8 cellular contexts compared by ENCODE assay signal in the genomic region with DNA sequence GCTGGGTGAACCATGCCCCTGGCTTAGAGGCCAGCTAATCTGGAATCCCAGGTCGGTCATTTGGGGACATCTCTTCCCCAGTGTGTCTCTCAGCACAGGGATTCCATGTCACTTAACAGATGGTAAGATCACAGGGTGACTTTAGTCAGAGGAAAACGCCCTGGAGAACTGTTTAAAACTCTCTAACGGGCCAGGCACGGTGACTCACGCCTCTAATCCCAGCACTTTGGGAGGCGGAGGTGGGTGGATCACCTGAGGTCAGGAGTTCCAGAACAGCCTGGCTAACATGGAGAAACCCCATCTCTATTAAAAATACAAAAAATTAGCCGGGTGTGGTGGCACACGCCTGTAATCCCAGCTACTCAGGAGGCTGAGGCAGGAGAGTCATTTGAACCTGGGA. TPM values are rescaled to one million over a fixed set of nuclear protein-coding genes. Genes with fewer than 3 reads are reported as not detected.
A peak's percentile ranks its signal among the peaks of the same experiment; 100 is the strongest.
DNase-seq lines count a peak whose midpoint lies in the region; ATAC-seq, FAIRE-seq and TF ChIP-seq lines count a peak whose summit lies in the region.
"Not testable (repeated sequence)": the region's sequence is repeated elsewhere in the genome, so short reads cannot be mapped to it uniquely, and the experiment has no call there.
"Had no signal": no experiment of that assay in that cellular context is flagged by ENCODE, and none has a peak within 500 bp of the region (broad histone marks: within the 10 kb centered on the region; RNA-seq: fewer than 3 reads in every experiment).

No MANE protein-coding gene starts in this region.

- H3K4me3 ChIP-seq in HEK293 (ENCODE audit: low read depth, low read length); K562; epithelial cell of esophagus (ENCODE audit: low read length); osteoblast (ENCODE audit: insufficient read depth, low read length); upper lobe of right lung: not testable (repeated sequence)
- peak overlapping the region; percentile 54 for H3K4me3 ChIP-seq in lower lobe of right lung

- POLR2A ChIA-PET in HEK293 (lab: Yijun Ruan, JAX); RWPE1 (lab: Yijun Ruan, JAX; ENCODE audit: low non-redundant PET): not testable (repeated sequence)
- POLR2A ChIA-PET in K562 (lab: Yijun Ruan, JAX), result interaction anchor here (0.6 kb wide), 1 partner anchor 244 kb away, joined by 3 read pairs; no protein-coding TSS in a partner anchor

- FAIRE-seq in K562 (lab: Jason Lieb, UNC), result not testable (repeated sequence)

- not testable (repeated sequence) for H3K79me2 ChIP-seq in K562 (ENCODE audit: control insufficient read depth, insufficient read depth, low read length); osteoblast (ENCODE audit: insufficient read depth, low read length)

- intact Hi-C loops in K562 (cut with micrococcal nuclease); lower lobe of right lung (cut with DNase I); upper lobe of right lung (cut with DNase I): not testable (repeated sequence)

- not testable (repeated sequence) for TF ChIP-seq CTCF in HEK293 (tag by site-specific recombination; IDR thresholded peaks at IDR 0.05); RWPE1 (conservative IDR thresholded peaks at IDR 0.05; ENCODE audit: low read depth); K562 (IDR thresholded peaks at IDR 0.05 in 2 of 3, conservative IDR thresholded peaks at IDR 0.05 in 1 of 3; ENCODE audit: insufficient read depth in 2 of 3, low read depth in 1 of 3, low read length in 3 of 3); epithelial cell of esophagus (IDR thresholded peaks at IDR 0.05; ENCODE audit: insufficient read depth, low read depth, low read length, missing control alignments); lower lobe of right lung (IDR thresholded peaks at IDR 0.05); osteoblast (IDR thresholded peaks at IDR 0.05; ENCODE audit: extremely low read depth, low read depth, low read length); upper lobe of right lung (IDR thresholded peaks at IDR 0.05)

- CTCF ChIA-PET in HEK293 (lab: Yijun Ruan, JAX); K562 (lab: Yijun Ruan, JAX; ENCODE audit: low intra/inter-chr PET ratio): not testable (repeated sequence)
- CTCF ChIA-PET in RWPE1 (lab: Yijun Ruan, JAX), result interaction anchor here (0.7 kb wide), 1 partner anchor 19 kb away, joined by 3 read pairs; no protein-coding TSS in a partner anchor

- not testable (repeated sequence) for TF ChIP-seq POLR2A in K562 (conservative IDR thresholded peaks at IDR 0.05)

- H2AFZ ChIP-seq in K562 (ENCODE audit: low read depth, low read length); osteoblast (ENCODE audit: low read length): not testable (repeated sequence)

- H3K36me3 ChIP-seq in HEK293 (ENCODE audit: control insufficient read depth in 2 of 2, insufficient read depth in 1 of 2, low read length in 2 of 2); K562 (ENCODE audit: control insufficient read depth, insufficient read depth, low read length); lower lobe of right lung; osteoblast (ENCODE audit: insufficient read depth, low read length); upper lobe of right lung: not testable (repeated sequence)

- H4K20me1 ChIP-seq in K562 (replicated peaks; ENCODE audit: control insufficient read depth, insufficient read depth, low read length); osteoblast (ENCODE audit: insufficient read depth, low read length): not testable (repeated sequence)

- BruUV-seq in K562 (replicated peaks; lab: Mats Ljungman, UMichigan), result not testable (repeated sequence)

- H3K27ac ChIP-seq in HEK293 (ENCODE audit: extremely low read depth, low read depth, low read length); K562 (ENCODE audit: extremely low read depth, low read depth, low read length); osteoblast (ENCODE audit: low read depth, low read length): not testable (repeated sequence)
- H3K27ac ChIP-seq in RWPE1, result peak overlapping the region; percentile 54
- peak overlapping the region; percentile 59 for H3K27ac ChIP-seq in lower lobe of right lung
- H3K27ac ChIP-seq in upper lobe of right lung, result peak overlapping the region; percentile 42

- ATAC-seq in K562, upper lobe of right lung: not testable (repeated sequence)
- ATAC-seq in lower lobe of right lung, result peak in 1 of 2 donors; percentile 36

- H3K9ac ChIP-seq in K562 (ENCODE audit: insufficient read depth in 1 of 2, low read depth in 2 of 2, low read length in 2 of 2), result not testable (repeated sequence)

- peaks cover 19 to 34% of the 10 kb centered on the region in 2 experiments; a peak in 4 of 5 replicates for H3K27me3 ChIP-seq in K562 (ENCODE audit: control insufficient read depth in 2 of 2, insufficient read depth in 2 of 2, low read length in 2 of 2)
- H3K27me3 ChIP-seq in lower lobe of right lung (ENCODE audit: low read depth), result not testable (repeated sequence)
- H3K27me3 ChIP-seq in osteoblast (ENCODE audit: insufficient read depth, low read length), result peaks cover 38% of the 10 kb centered on the region
- H3K27me3 ChIP-seq in upper lobe of right lung, result peaks cover 13% of the 10 kb centered on the region

- not testable (repeated sequence) for TF ChIP-seq RAD21 in K562 (CRISPR knock-in tag; conservative IDR thresholded peaks at IDR 0.05 in 1 of 2, IDR thresholded peaks at IDR 0.05 in 1 of 2)

- TF ChIP-seq EP300 in K562 (IDR thresholded peaks at IDR 0.05; ENCODE audit: low read length), result not testable (repeated sequence)

- H3K4me1 ChIP-seq in HEK293 (ENCODE audit: control insufficient read depth, insufficient read depth, low read length); K562 (replicated peaks in 1 of 2; ENCODE audit: control insufficient read depth in 2 of 2, insufficient read depth in 2 of 2, low read length in 2 of 2): not testable (repeated sequence)
- H3K4me1 ChIP-seq in lower lobe of right lung, result peaks cover 38% of the 10 kb centered on the region
- peaks cover 12% of the 10 kb centered on the region for H3K4me1 ChIP-seq in osteoblast (ENCODE audit: insufficient read depth, low read length)
- peaks cover 25% of the 10 kb centered on the region for H3K4me1 ChIP-seq in upper lobe of right lung

- not testable (repeated sequence) for H3K9me1 ChIP-seq in K562 (ENCODE audit: control insufficient read depth, insufficient read depth, low read length)

- H3K9me3 ChIP-seq in HEK293 (ENCODE audit: control insufficient read depth, insufficient read depth, low read depth, low read length); K562 (replicated peaks; ENCODE audit: control insufficient read depth, insufficient read depth, low read depth, low read length); lower lobe of right lung; osteoblast (ENCODE audit: low read depth, low read length); upper lobe of right lung: not testable (repeated sequence)

- H3K4me2 ChIP-seq in K562 (ENCODE audit: insufficient read depth, low read length); osteoblast (ENCODE audit: insufficient read depth, low read length): not testable (repeated sequence)

- not testable (repeated sequence) for DNase-seq in RWPE1 (ENCODE audit: low spot score); K562 (ENCODE audit: extremely low read depth in 1 of 4, low spot score in 3 of 4); lower lobe of right lung; upper lobe of right lung
- peak; percentile 39 for DNase-seq in epithelial cell of esophagus (ENCODE audit: low read depth)
- peak; percentile 61 for DNase-seq in osteoblast (ENCODE audit: insufficient read length, low spot score, missing footprints)

- 3% methylated on average over 8 of the region's 8 CpGs for WGBS in K562 (ENCODE audit: insufficient coverage, low coverage, missing lambda C conversion rate)

- in situ Hi-C loops in K562 (cut with MboI), result not testable (repeated sequence)

RNA-seq across cellular contexts. Expression of a gene that starts 1.7 kb away (rescaled TPM):
- total RNA-seq in K562 (2011; cell fraction: chromatin; rRNA removed; ENCODE audit: low replicate concordance), result 7.2 and 17.1 TPM in 2 replicates
- 12.9 and 14.3 TPM in 2 replicates for total RNA-seq in K562 (2011; cell fraction: nucleolus; rRNA removed)
- total RNA-seq in K562 (2011; cell fraction: nucleoplasm; rRNA removed), result 12.8 and 15.2 TPM in 2 replicates
- total RNA-seq in K562 (2014; rRNA removed), result 1.3 and 2.1 TPM in 2 replicates
- 0.29 and 0.69 TPM in 2 replicates for total RNA-seq in K562 (2014; rRNA removed; fragmentation: Illumina TruSeq; extraction: Trizol)
- 0.62 and 0.64 TPM in 2 replicates for total RNA-seq in K562 (2015; rRNA removed; fragmentation: Illumina TruSeq; extraction: Trizol)
- 1.5 and 2.0 TPM in 2 replicates for total RNA-seq in K562 (2021)
- 1.7 and 3.0 TPM in 2 replicates for polyA plus RNA-seq in K562 (2011; rRNA removed)
- 3.3 and 4.3 TPM in 2 replicates for polyA plus RNA-seq in K562 (2011; cell fraction: cytosol; rRNA removed)
- 7.2 and 7.8 TPM in 2 replicates for polyA plus RNA-seq in K562 (2011; cell fraction: nucleus; rRNA removed)
- 2.8 and 4.4 TPM in 2 replicates for polyA plus RNA-seq in K562 (2012)
- 1.1 and 1.9 TPM in 2 replicates for polyA plus RNA-seq in K562 (2014; fragmentation: Illumina TruSeq; extraction: Trizol)
- under 1 TPM; 0.20 TPM for polyA plus RNA-seq in K562 (2014; fragmentation: Nextera tagmentation; extraction: Ambion mirVana)
- polyA plus RNA-seq in K562 (2014; rRNA removed), result 1.8 and 2.1 TPM in 2 replicates
- 1.4 and 2.1 TPM in 2 replicates for polyA minus RNA-seq in K562 (2011; rRNA and poly(A)+ RNA removed)
- 1.1 and 4.8 TPM in 2 replicates for polyA minus RNA-seq in K562 (2011; cell fraction: cytosol; rRNA and poly(A)+ RNA removed)
- polyA minus RNA-seq in K562 (2011; cell fraction: nucleus; rRNA and poly(A)+ RNA removed), result 2.7 and 5.3 TPM in 2 replicates
- total RNA-seq in lower lobe of right lung, result 54.3 TPM
- 0.29 and 0.36 TPM in 2 replicates for total RNA-seq in osteoblast
- 50.9 TPM for total RNA-seq in upper lobe of right lung
- total RNA-seq: HT1080 had no signal

RNA-seq across cellular contexts. Expression of a gene that starts 50.3 kb away (rescaled TPM):
- 66.7 and 93.9 TPM in 2 replicates for total RNA-seq in K562 (2011; cell fraction: chromatin; rRNA removed; ENCODE audit: low replicate concordance)
- 51.6 and 54.4 TPM in 2 replicates for total RNA-seq in K562 (2011; cell fraction: nucleolus; rRNA removed)
- 56.7 and 58.4 TPM in 2 replicates for total RNA-seq in K562 (2011; cell fraction: nucleoplasm; rRNA removed)
- total RNA-seq in K562 (2014; rRNA removed) (23.3 and 28.2 TPM in 2 replicates), K562 (2014; rRNA removed; fragmentation: Illumina TruSeq; extraction: Trizol) (20.5 and 22.1 TPM in 2 replicates), K562 (2015; rRNA removed; fragmentation: Illumina TruSeq; extraction: Trizol) (22.6 and 22.8 TPM in 2 replicates), K562 (2021) (44.8 and 49.9 TPM in 2 replicates), lower lobe of right lung (9.1 TPM), osteoblast (1.8 and 2.1 TPM in 2 replicates), upper lobe of right lung (8.1 TPM)
- polyA plus RNA-seq in K562 (2011; rRNA removed) (36.0 and 37.0 TPM in 2 replicates), K562 (2014; fragmentation: Illumina TruSeq; extraction: Trizol) (34.9 and 38.9 TPM in 2 replicates), K562 (2014; fragmentation: Nextera tagmentation; extraction: Ambion mirVana) (10 to 100 TPM; 34.5 to 53.2 TPM), K562 (2014; rRNA removed) (39.6 and 45.1 TPM in 2 replicates)
- 21.9 and 29.0 TPM in 2 replicates for polyA plus RNA-seq in K562 (2011; cell fraction: cytosol; rRNA removed)
- 44.9 and 51.5 TPM in 2 replicates for polyA plus RNA-seq in K562 (2011; cell fraction: nucleus; rRNA removed)
- 22.9 and 35.2 TPM in 2 replicates for polyA plus RNA-seq in K562 (2012)
- 20.4 and 22.9 TPM in 2 replicates for polyA minus RNA-seq in K562 (2011; rRNA and poly(A)+ RNA removed)
- 18.8 and 19.5 TPM in 2 replicates for polyA minus RNA-seq in K562 (2011; cell fraction: cytosol; rRNA and poly(A)+ RNA removed)
- polyA minus RNA-seq in K562 (2011; cell fraction: nucleus; rRNA and poly(A)+ RNA removed), result 14.0 and 19.4 TPM in 2 replicates

RNA-seq across cellular contexts. Expression of a gene that starts 50.6 kb away (rescaled TPM):
- 236 and 527 TPM in 2 replicates for total RNA-seq in K562 (2011; cell fraction: chromatin; rRNA removed; ENCODE audit: low replicate concordance)
- total RNA-seq in K562 (2011; cell fraction: nucleolus; rRNA removed), result 224 and 226 TPM in 2 replicates
- 197 and 205 TPM in 2 replicates for total RNA-seq in K562 (2011; cell fraction: nucleoplasm; rRNA removed)
- total RNA-seq in K562 (2014; rRNA removed) (31.7 and 48.0 TPM in 2 replicates), K562 (2014; rRNA removed; fragmentation: Illumina TruSeq; extraction: Trizol) (17.5 and 18.5 TPM in 2 replicates), K562 (2015; rRNA removed; fragmentation: Illumina TruSeq; extraction: Trizol) (23.0 and 23.5 TPM in 2 replicates), K562 (2021) (66.5 and 77.6 TPM in 2 replicates), lower lobe of right lung (205 TPM), osteoblast (86.9 and 96.6 TPM in 2 replicates), upper lobe of right lung (137 TPM)
- polyA plus RNA-seq in K562 (2011; rRNA removed) (18.7 and 38.8 TPM in 2 replicates), K562 (2014; fragmentation: Illumina TruSeq; extraction: Trizol) (33.1 and 34.3 TPM in 2 replicates), K562 (2014; fragmentation: Nextera tagmentation; extraction: Ambion mirVana) (1 to 10 TPM; 2.4 to 3.0 TPM), K562 (2014; rRNA removed) (36.3 and 41.4 TPM in 2 replicates)
- 18.1 and 19.7 TPM in 2 replicates for polyA plus RNA-seq in K562 (2011; cell fraction: cytosol; rRNA removed)
- 257 and 300 TPM in 2 replicates for polyA plus RNA-seq in K562 (2011; cell fraction: nucleus; rRNA removed)
- polyA plus RNA-seq in K562 (2012), result 42.8 and 67.6 TPM in 2 replicates
- 30.7 and 36.0 TPM in 2 replicates for polyA minus RNA-seq in K562 (2011; rRNA and poly(A)+ RNA removed)
- polyA minus RNA-seq in K562 (2011; cell fraction: cytosol; rRNA and poly(A)+ RNA removed), result 38.7 and 60.5 TPM in 2 replicates
- 78.2 and 87.4 TPM in 2 replicates for polyA minus RNA-seq in K562 (2011; cell fraction: nucleus; rRNA and poly(A)+ RNA removed)
